ENCODE assay signal across 18 cellular contexts in the genomic region with DNA sequence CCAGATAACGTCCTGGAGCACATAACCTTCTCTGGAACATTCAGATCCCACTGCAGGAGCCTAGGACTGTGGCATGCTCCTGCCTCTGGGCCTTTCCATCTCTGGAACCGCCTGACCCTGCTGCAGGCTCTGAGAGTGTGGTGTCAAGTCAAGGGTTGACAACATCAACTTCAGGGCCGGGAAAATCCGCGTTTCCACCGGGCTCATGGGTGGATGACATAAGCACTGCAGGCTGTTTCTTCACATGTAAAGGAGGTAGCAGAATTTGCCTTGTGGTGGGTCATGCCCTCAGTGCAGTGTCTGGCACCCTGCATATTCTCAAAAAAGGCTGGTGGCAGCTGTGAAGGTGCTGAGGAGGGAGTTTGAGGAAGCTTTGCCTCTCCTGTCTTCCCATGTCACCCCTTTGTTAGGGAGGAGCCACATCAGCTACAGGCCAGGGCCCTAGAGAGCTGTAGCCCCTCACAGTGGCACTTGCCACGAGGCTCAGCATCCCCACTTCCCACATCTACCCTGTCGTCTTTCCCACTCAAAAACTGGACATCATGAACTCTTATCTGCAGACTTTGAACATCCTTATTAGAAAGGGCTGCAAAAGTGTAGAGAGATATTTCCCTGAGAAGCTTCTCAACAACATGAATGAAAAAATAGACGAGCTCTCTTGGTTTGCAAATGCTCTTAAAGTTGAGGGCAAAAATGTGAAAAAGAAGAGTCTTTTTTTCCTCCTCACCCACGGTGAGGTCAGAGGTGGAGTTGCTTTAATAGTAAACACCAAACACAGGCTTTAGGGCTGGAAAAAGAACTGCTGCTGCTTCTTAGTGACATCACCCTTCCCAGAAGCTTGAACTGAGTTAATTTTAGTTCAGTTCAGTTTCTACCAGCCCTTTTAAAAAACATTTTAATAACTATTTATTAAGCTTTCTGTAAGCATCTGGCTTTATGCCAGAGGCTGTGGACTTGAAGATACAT.
A peak's percentile ranks its signal among the peaks of the same experiment; 100 is the strongest.
DNase-seq lines count a peak whose midpoint lies in the region; ATAC-seq lines count a peak whose summit lies in the region.
"Had no signal": no experiment of that assay in that cellular context is flagged by ENCODE, and none has a peak within 500 bp of the region (broad histone marks: within the 10 kb centered on the region; RNA-seq: fewer than 3 reads in every experiment).

No MANE protein-coding gene starts in this region.

- H3K9ac ChIP-seq in mesenchymal stem cell (ENCODE audit: low read length) (peak overlapping the region; percentile 5), neuronal stem cell (ENCODE audit: low read depth, low read length, poor library complexity) (no peak overlapping the region)
- H3K9ac ChIP-seq: KMS-11, SK-N-SH had no signal

- DNase-seq in NCI-H2227 (lab: John Stamatoyannopoulos, UW; ENCODE audit: unreplicated experiment) (peak; percentile 15), NCI-H2227 treated with DMSO at 0.1 percent for 48 hours (lab: John Stamatoyannopoulos, UW) (no peak), mesenchymal stem cell (peak; percentile 35), neuronal stem cell (ENCODE audit: low spot score) (no peak), left cardiac atrium (no peak), DMS53 treated with DMSO at 0.1 percent for 48 hours (lab: John Stamatoyannopoulos, UW; ENCODE audit: unreplicated experiment) (no peak)
- DNase-seq: BE2C; DMS153; MM.1S; NCI-H2029; NCI-H510A treated with DMSO at 0.1 percent for 48 hours; NK-92 treated with Interleukin-12 subunit alpha and Interleukin-12 subunit beta, amount 100 ng/mL, for 24 hours; PC-3; SK-N-SH had no signal

- H3K9me3 ChIP-seq in mesenchymal stem cell (ENCODE audit: control insufficient read depth, low read length) (no peaks in the 10 kb centered on the region), neuronal stem cell (replicated peaks in 1 of 2; ENCODE audit: control insufficient read depth in 2 of 2, insufficient read depth in 1 of 2, low read depth in 1 of 2, low read length in 2 of 2) (peaks cover 0 to 3% of the 10 kb centered on the region in 2 donors)
- H3K9me3 ChIP-seq: BE2C, SK-N-SH had no signal

- H2AK5ac ChIP-seq in mesenchymal stem cell (ENCODE audit: low read length, severe bottlenecking), result no peak overlapping the region
- no peak overlapping the region for H2AK5ac ChIP-seq in neuronal stem cell (ENCODE audit: low read depth, low read length)

- 76% methylated on average over 8 of the region's 10 CpGs for WGBS in mesenchymal stem cell
- WGBS in neuronal stem cell (ENCODE audit: extremely low coverage in 2 of 2, insufficient read length in 2 of 2, insufficient replicate concordance in 1 of 2), 2 donors, result no CpG with 5 or more reads among the region's 10 CpGs

- H3K27ac ChIP-seq in mesenchymal stem cell (ENCODE audit: low read length, poor library complexity, severe bottlenecking), result no peak overlapping the region
- H3K27ac ChIP-seq in neuronal stem cell (replicated peaks; ENCODE audit: low read length), result no peak overlapping the region
- H3K27ac ChIP-seq: 22Rv1, KMS-11 had no signal

- H3K23ac ChIP-seq in mesenchymal stem cell (ENCODE audit: low read length in 2 of 2) (no peak overlapping the region), neuronal stem cell (ENCODE audit: low read depth, low read length, poor library complexity) (no peak overlapping the region)

- H3K14ac ChIP-seq in mesenchymal stem cell (ENCODE audit: low read length in 2 of 2), result no peak overlapping the region
- no peak overlapping the region for H3K14ac ChIP-seq in neuronal stem cell (ENCODE audit: low read length)

- H3K36me3 ChIP-seq in mesenchymal stem cell (ENCODE audit: control insufficient read depth in 1 of 2, insufficient read depth in 2 of 2, low read depth in 1 of 2, low read length in 2 of 2) (peaks cover 0 to 4% of the 10 kb centered on the region in 2 experiments), neuronal stem cell (replicated peaks in 1 of 2; ENCODE audit: control insufficient read depth in 2 of 2, insufficient read depth in 2 of 2, low read length in 2 of 2) (peaks cover 14 to 86% of the 10 kb centered on the region in 2 donors)
- H3K36me3 ChIP-seq: BE2C had no signal

- ATAC-seq in GM21786 (IDR thresholded peaks at IDR 0.05; ENCODE audit: unreplicated experiment) (no peak), left cardiac atrium (no peak)
- ATAC-seq: HCT116, PC-3 had no signal

- no peak overlapping the region for H2BK12ac ChIP-seq in mesenchymal stem cell (ENCODE audit: low read length in 2 of 2)
- H2BK12ac ChIP-seq in neuronal stem cell (ENCODE audit: low read length), result no peak overlapping the region

- no peaks in the 10 kb centered on the region for H3K4me1 ChIP-seq in mesenchymal stem cell (ENCODE audit: control insufficient read depth, insufficient read depth, low read depth, low read length)
- peaks cover 0 to 8% of the 10 kb centered on the region in 2 donors for H3K4me1 ChIP-seq in neuronal stem cell (ENCODE audit: control insufficient read depth in 2 of 2, insufficient read depth in 1 of 2, low read depth in 1 of 2, low read length in 2 of 2)
- H3K4me1 ChIP-seq: BE2C had no signal

- intact Hi-C loops in left cardiac atrium (cut with DNase I), result loop anchor here in 1 of 2 donors (5.0 kb wide), 1 partner anchor 263 kb away; no protein-coding TSS in a partner anchor

- no peak overlapping the region for H4K8ac ChIP-seq in mesenchymal stem cell (ENCODE audit: low read length)
- H4K8ac ChIP-seq in neuronal stem cell (ENCODE audit: low read depth, low read length), result no peak overlapping the region

- H2BK15ac ChIP-seq in mesenchymal stem cell (ENCODE audit: low read depth, poor library complexity, severe bottlenecking) (no peak overlapping the region), neuronal stem cell (ENCODE audit: low read length) (no peak overlapping the region)

- no peaks in the 10 kb centered on the region for H3K27me3 ChIP-seq in mesenchymal stem cell (ENCODE audit: control insufficient read depth in 1 of 2, insufficient read depth in 1 of 2, low read length in 2 of 2)
- H3K27me3 ChIP-seq in neuronal stem cell (ENCODE audit: control insufficient read depth in 3 of 3, insufficient read depth in 3 of 3, low read depth in 1 of 3, low read length in 3 of 3), result peaks cover 0 to 2% (median 0%) of the 10 kb centered on the region in 3 experiments
- H3K27me3 ChIP-seq: BE2C had no signal

- H3K4ac ChIP-seq in mesenchymal stem cell (ENCODE audit: low read depth in 1 of 2, low read length in 2 of 2), result no peak overlapping the region
- H3K4ac ChIP-seq in neuronal stem cell (ENCODE audit: low read length), result no peak overlapping the region

- H4K91ac ChIP-seq in mesenchymal stem cell (ENCODE audit: low read length) (no peak overlapping the region), neuronal stem cell (ENCODE audit: low read depth, low read length, poor library complexity) (peak overlapping the region; percentile 40)

- H3K4me2 ChIP-seq in mesenchymal stem cell (ENCODE audit: low read length, poor library complexity, severe bottlenecking) (no peak overlapping the region), neuronal stem cell (ENCODE audit: insufficient read depth, low read length, poor library complexity, severe bottlenecking) (no peak overlapping the region)
- H3K4me2 ChIP-seq: KMS-11, SK-N-SH had no signal

- H2BK5ac ChIP-seq in mesenchymal stem cell (ENCODE audit: low read depth, low read length, poor library complexity, severe bottlenecking) (no peak overlapping the region), neuronal stem cell (ENCODE audit: low read length) (no peak overlapping the region)

- H3K18ac ChIP-seq in mesenchymal stem cell (ENCODE audit: low read depth in 1 of 2, low read length in 2 of 2), result no peak overlapping the region
- H3K18ac ChIP-seq in neuronal stem cell (ENCODE audit: low read length), result no peak overlapping the region

- H2BK120ac ChIP-seq in mesenchymal stem cell (ENCODE audit: low read depth, low read length) (no peak overlapping the region), neuronal stem cell (ENCODE audit: low read depth, low read length) (no peak overlapping the region)

- H3K4me3 ChIP-seq in mesenchymal stem cell (ENCODE audit: insufficient read depth in 1 of 2, low read depth in 1 of 2, low read length in 2 of 2) (no peak overlapping the region), neuronal stem cell (ENCODE audit: low read length in 2 of 2) (no peak overlapping the region)

- H3K79me1 ChIP-seq in mesenchymal stem cell (replicated peaks; ENCODE audit: low read length, poor library complexity, severe bottlenecking), result no peaks in the 10 kb centered on the region
- no peaks in the 10 kb centered on the region for H3K79me1 ChIP-seq in neuronal stem cell (ENCODE audit: low read depth, low read length)

- no peak overlapping the region for H2AFZ ChIP-seq in mesenchymal stem cell (ENCODE audit: low read depth, low read length)
- no peak overlapping the region for H2AFZ ChIP-seq in neuronal stem cell (ENCODE audit: low read length)

Comparison
In these comparisons a context has a peak if more than half of its experiments do, and no peak if none do; other contexts are left out.
1. DNase-seq: peak in NCI-H2227 (single experiment) and mesenchymal stem cell (single experiment); none in NCI-H2227 treated with DMSO at 0.1 percent for 48 hours (single experiment), neuronal stem cell (single experiment), left cardiac atrium (single experiment) and DMS53 treated with DMSO at 0.1 percent for 48 hours (single experiment).